ENCODE assay signal across 8 cellular contexts in genomic region chr19:45769821-45770191, GRCh38. TPM values are rescaled to one million over a fixed set of nuclear protein-coding genes. Genes with fewer than 3 reads are reported as not detected.
DNase-seq lines count a peak whose midpoint lies in the region; ATAC-seq and TF ChIP-seq lines count a peak whose summit lies in the region.

No MANE protein-coding gene starts in this region.

- TF ChIP-seq POLR2A in IMR-90 (IDR thresholded peaks at IDR 0.05; ENCODE audit: low read depth, low read length): no peak

- POLR2A ChIA-PET in IMR-90 (lab: Charles Lee; ENCODE audit: unreplicated experiment): interaction anchor here (0.6 to 1.0 kb wide), 5 partner anchors 13 to 56 kb away, joined by 3 to 11 read pairs (median 5); partner anchors contain the start of gene DMPK
- POLR2A ChIA-PET in activated CD4-positive, alpha-beta memory T cell treated with anti-CD3 and anti-CD28 coated beads for 36 hours (lab: Charles Lee): interaction anchor here (0.9 to 1.9 kb wide), 7 partner anchors 9 to 291 kb away, joined by 3 to 10 read pairs (median 4); partner anchors contain the start of genes FBXO46, IRF2BP1 and QPCTL

- H3K9me3 ChIP-seq in IMR-90 (ENCODE audit: control insufficient read depth, insufficient read depth, low read length) (no peaks in the 10 kb centered on the region), neural progenitor cell (ENCODE audit: low read depth) (no peaks in the 10 kb centered on the region)

- peak overlapping the region; percentile 84 for H2AK9ac ChIP-seq in IMR-90 (replicated peaks; ENCODE audit: low read depth, low read length, poor library complexity)

- DNase-seq in ELR (ENCODE audit: low read depth): peak; percentile 52
- peak; percentile 38 for DNase-seq in IMR-90
- DNase-seq in activated CD4-positive, alpha-beta memory T cell treated with anti-CD3 and anti-CD28 coated beads for 36 hours: no peak
- DNase-seq in fibroblast of gingiva (ENCODE audit: low read depth): peak; percentile 40
- DNase-seq in neural progenitor cell (ENCODE audit: low spot score): peak; percentile 73
- no peak for DNase-seq in HPDE6-E6E7 (ENCODE audit: extremely low spot score)
- DNase-seq in GM10266 (ENCODE audit: extremely low spot score): no peak

- in situ Hi-C loops in IMR-90 (cut with MboI; ENCODE audit: low sequenced_read_pairs): no loop called here

- no peak for ATAC-seq in IMR-90 (ENCODE audit: low read depth)
- ATAC-seq in GM18873 (IDR thresholded peaks at IDR 0.05; ENCODE audit: low FRiP score, unreplicated experiment): no peak

- no peak overlapping the region; the same call in 1 of the 2 replicates for H3K18ac ChIP-seq in IMR-90 (ENCODE audit: low read depth, low read length)

- TF ChIP-seq CTCF in IMR-90 (conservative IDR thresholded peaks at IDR 0.05; ENCODE audit: low read depth, low read length): no peak
- no peak for TF ChIP-seq CTCF in neural progenitor cell (IDR thresholded peaks at IDR 0.05)
- no peak for TF ChIP-seq CTCF in GM10266 (IDR thresholded peaks at IDR 0.05; ENCODE audit: control insufficient read depth, insufficient read depth, low read depth, missing control alignments)

- peak overlapping the region; percentile 75 for H3K9ac ChIP-seq in IMR-90 (ENCODE audit: low read depth, low read length)
- H3K9ac ChIP-seq in neural progenitor cell: no peak overlapping the region

- dilution Hi-C loops in IMR-90 (cut with HindIII; ENCODE audit: low sequenced_read_pairs, unreplicated experiment): no loop called here

- peak overlapping the region; percentile 38 for H3K14ac ChIP-seq in IMR-90 (replicated peaks; ENCODE audit: low read depth, low read length)

- peak overlapping the region; percentile 52; the same call in 1 of the 3 replicates for H2BK15ac ChIP-seq in IMR-90 (ENCODE audit: low read depth, low read length)

- peak overlapping the region; percentile 67 for H4K91ac ChIP-seq in IMR-90 (ENCODE audit: insufficient read depth, low read depth, low read length)

- intact Hi-C loops in IMR-90 (cut with micrococcal nuclease): loop anchor here (1.0 to 2.0 kb wide), 3 partner anchors 29 to 77 kb away; partner anchors contain the start of gene QPCTL
- intact Hi-C loops in activated CD4-positive, alpha-beta memory T cell treated with anti-CD3 and anti-CD28 coated beads for 36 hours (cut with micrococcal nuclease): loop anchor here (1.0 to 2.0 kb wide), 6 partner anchors 9 to 115 kb away; partner anchors contain the start of genes FBXO46 and SYMPK

- H4K8ac ChIP-seq in IMR-90 (ENCODE audit: low read depth in 2 of 2, low read length in 2 of 2): peak overlapping the region in 1 of 2 experiments; percentile 49; a peak in 2 of 4 replicates

- peak overlapping the region; percentile 21; the same call in 1 of the 2 replicates for H3K23ac ChIP-seq in IMR-90 (ENCODE audit: low read depth, low read length)

- H3K9me1 ChIP-seq in IMR-90 (ENCODE audit: insufficient read depth, low read length): no peaks in the 10 kb centered on the region; the same call in 1 of the 2 replicates

- H3K79me1 ChIP-seq in IMR-90 (ENCODE audit: low read depth in 1 of 2, low read length in 2 of 2): peaks cover 4 to 17% of the 10 kb centered on the region in 2 experiments; a peak in 1 of 4 replicates

- peak overlapping the region; percentile 48; the same call in 1 of the 2 replicates for H3K56ac ChIP-seq in IMR-90 (ENCODE audit: extremely low read depth, insufficient read depth, low read length)

- peak overlapping the region; percentile 18 for H3K27ac Mint-ChIP-seq in activated CD4-positive, alpha-beta memory T cell treated with anti-CD3 and anti-CD28 coated beads for 36 hours
- H3K27ac Mint-ChIP-seq in neural progenitor cell: peak overlapping the region; percentile 97

- peak overlapping the region; percentile 19; the same call in 1 of the 2 replicates for H4K5ac ChIP-seq in IMR-90 (ENCODE audit: low read depth, low read length)

- H3K4ac ChIP-seq in IMR-90 (ENCODE audit: low read depth, low read length): peak overlapping the region; percentile 74

- peak overlapping the region; percentile 94 for H2AFZ ChIP-seq in IMR-90 (replicated peaks; ENCODE audit: low read length, poor library complexity)
- H2AFZ ChIP-seq in neural progenitor cell (replicated peaks): no peak overlapping the region

- CTCF ChIA-PET in IMR-90 (lab: Yijun Ruan, JAX): interaction anchor here (0.6 to 3.0 kb wide), 9 partner anchors 13 to 77 kb away, joined by 3 to 24 read pairs (median 4); partner anchors contain the start of gene QPCTL
- CTCF ChIA-PET in activated CD4-positive, alpha-beta memory T cell treated with anti-CD3 and anti-CD28 coated beads for 36 hours (lab: Charles Lee): interaction anchor here (0.6 to 6.5 kb wide), 31 partner anchors 9 to 291 kb away, joined by 3 to 121 read pairs (median 5); partner anchors contain the start of genes DMPK, DMWD, FBXO46 and IRF2BP1

- 2% methylated on average over 16 of the region's 28 CpGs; no CpG with 5 or more reads in 1 of the 2 experiments for WGBS in IMR-90 (ENCODE audit: extremely low coverage in 2 of 2, insufficient read length in 1 of 2), 2 experiments

- peaks cover 10% of the 10 kb centered on the region for H3K4me1 Mint-ChIP-seq in activated CD4-positive, alpha-beta memory T cell treated with anti-CD3 and anti-CD28 coated beads for 36 hours (ENCODE audit: low read depth)
- peaks cover 17% of the 10 kb centered on the region for H3K4me1 Mint-ChIP-seq in neural progenitor cell

- H3K36me3 Mint-ChIP-seq in activated CD4-positive, alpha-beta memory T cell treated with anti-CD3 and anti-CD28 coated beads for 36 hours: peaks cover 3% of the 10 kb centered on the region
- H3K36me3 Mint-ChIP-seq in neural progenitor cell: peaks cover 8% of the 10 kb centered on the region

- H4K20me1 ChIP-seq in IMR-90 (ENCODE audit: insufficient read depth, low read length): peaks cover 12% of the 10 kb centered on the region
- H4K20me1 ChIP-seq in neural progenitor cell (ENCODE audit: low read depth): peaks cover 26% of the 10 kb centered on the region

- no peaks in the 10 kb centered on the region for H3K9me3 Mint-ChIP-seq in activated CD4-positive, alpha-beta memory T cell treated with anti-CD3 and anti-CD28 coated beads for 36 hours
- H3K9me3 Mint-ChIP-seq in neural progenitor cell: no peaks in the 10 kb centered on the region

- H3K36me3 ChIP-seq in IMR-90 (ENCODE audit: control insufficient read depth, insufficient read depth, low read length) (peaks cover 10% of the 10 kb centered on the region; the same call in 1 of the 2 replicates), neural progenitor cell (no peaks in the 10 kb centered on the region)

- H3K27ac ChIP-seq in IMR-90 (ENCODE audit: insufficient read depth, low read length): peak overlapping the region; percentile 89
- peak overlapping the region; percentile 86 for H3K27ac ChIP-seq in neural progenitor cell

- H3K4me1 ChIP-seq in IMR-90 (ENCODE audit: control insufficient read depth, insufficient read depth, low read length): peaks cover 13% of the 10 kb centered on the region
- peaks cover 21% of the 10 kb centered on the region for H3K4me1 ChIP-seq in neural progenitor cell

- peaks cover 12% of the 10 kb centered on the region for H3K27me3 Mint-ChIP-seq in activated CD4-positive, alpha-beta memory T cell treated with anti-CD3 and anti-CD28 coated beads for 36 hours
- H3K27me3 Mint-ChIP-seq in neural progenitor cell (ENCODE audit: insufficient read depth, low read depth): peaks cover 10% of the 10 kb centered on the region

- TF ChIP-seq RAD21 in IMR-90 (IDR thresholded peaks at IDR 0.05; ENCODE audit: low read length): no peak

- peak overlapping the region; percentile 83 for H3K4me2 ChIP-seq in IMR-90 (ENCODE audit: low read depth, low read length)
- peak overlapping the region; percentile 96 for H3K4me2 ChIP-seq in neural progenitor cell

- H3K4me3 Mint-ChIP-seq in activated CD4-positive, alpha-beta memory T cell treated with anti-CD3 and anti-CD28 coated beads for 36 hours: peak overlapping the region; percentile 78
- peak overlapping the region; percentile 97 for H3K4me3 Mint-ChIP-seq in neural progenitor cell

- peaks cover 25% of the 10 kb centered on the region for H3K79me2 ChIP-seq in neural progenitor cell (ENCODE audit: low read depth)

- peaks cover 54% of the 10 kb centered on the region for H3F3A ChIP-seq in neural progenitor cell (ENCODE audit: low read depth)

- H2BK20ac ChIP-seq in IMR-90 (ENCODE audit: low read depth, low read length): no peak overlapping the region

- BruUV-seq in IMR-90 (replicated peaks; lab: Mats Ljungman, UMichigan): TSS peak; percentile 85

- H2AK5ac ChIP-seq in IMR-90 (ENCODE audit: low read depth, low read length): peak overlapping the region; percentile 86

- H2BK120ac ChIP-seq in IMR-90 (ENCODE audit: low read depth, low read length): peak overlapping the region; percentile 4; the same call in 1 of the 2 replicates

- H3K27me3 ChIP-seq in IMR-90 (ENCODE audit: control insufficient read depth, insufficient read depth, low read length): no peaks in the 10 kb centered on the region
- H3K27me3 ChIP-seq in neural progenitor cell: no peaks in the 10 kb centered on the region

- H2BK5ac ChIP-seq in IMR-90 (ENCODE audit: low read depth, low read length, poor library complexity, severe bottlenecking): peak overlapping the region; percentile 64

- peak overlapping the region; percentile 33 for H3K4me3 ChIP-seq in IMR-90 (ENCODE audit: insufficient read depth, low read depth, low read length)
- peak overlapping the region; percentile 77 for H3K4me3 ChIP-seq in neural progenitor cell

RNA-seq across cellular contexts. Expression of gene SIX5, which starts 0.8 kb away (rescaled TPM):
- total RNA-seq in IMR-90 (2012; rRNA removed): 0.90 and 1.4 TPM in 2 replicates
- 15.5 TPM in 2 replicates for polyA plus RNA-seq in IMR-90 (2012; rRNA removed)
- polyA plus RNA-seq in IMR-90 (2012; cell fraction: cytosol; rRNA removed): 11.5 and 18.1 TPM in 2 replicates
- 24.5 and 68.5 TPM in 2 replicates for polyA plus RNA-seq in IMR-90 (2012; cell fraction: nucleus; rRNA removed; ENCODE audit: low replicate concordance)
- total RNA-seq in activated CD4-positive, alpha-beta memory T cell treated with anti-CD3 and anti-CD28 coated beads for 36 hours: 1 to 10 TPM; 2.3 to 2.4 TPM
- 8.1 and 50.8 TPM in 2 replicates for total RNA-seq in neural progenitor cell (ENCODE audit: low replicate concordance)

RNA-seq across cellular contexts. Expression of gene DMPK, which starts 12.5 kb away (rescaled TPM):
- total RNA-seq in IMR-90 (2012; rRNA removed): 7.9 and 10.0 TPM in 2 replicates
- 48.5 and 50.7 TPM in 2 replicates for polyA plus RNA-seq in IMR-90 (2012; rRNA removed)
- polyA plus RNA-seq in IMR-90 (2012; cell fraction: cytosol; rRNA removed): 39.1 and 50.8 TPM in 2 replicates
- 395 and 718 TPM in 2 replicates for polyA plus RNA-seq in IMR-90 (2012; cell fraction: nucleus; rRNA removed; ENCODE audit: low replicate concordance)
- total RNA-seq in activated CD4-positive, alpha-beta memory T cell treated with anti-CD3 and anti-CD28 coated beads for 36 hours: 10 to 100 TPM; 10.7 to 11.0 TPM
- total RNA-seq in neural progenitor cell (ENCODE audit: low replicate concordance): 5.5 and 33.2 TPM in 2 replicates

RNA-seq across cellular contexts. Expression of gene DMWD, which starts 22.8 kb away (rescaled TPM):
- 9.7 and 10.0 TPM in 2 replicates for total RNA-seq in IMR-90 (2012; rRNA removed)
- 28.5 and 33.1 TPM in 2 replicates for polyA plus RNA-seq in IMR-90 (2012; rRNA removed)
- polyA plus RNA-seq in IMR-90 (2012; cell fraction: cytosol; rRNA removed): 16.5 and 25.3 TPM in 2 replicates
- polyA plus RNA-seq in IMR-90 (2012; cell fraction: nucleus; rRNA removed; ENCODE audit: low replicate concordance): 159 and 263 TPM in 2 replicates
- total RNA-seq in activated CD4-positive, alpha-beta memory T cell treated with anti-CD3 and anti-CD28 coated beads for 36 hours: 10 to 100 TPM; 43.1 to 45.8 TPM
- 22.8 and 50.3 TPM in 2 replicates for total RNA-seq in neural progenitor cell (ENCODE audit: low replicate concordance)

RNA-seq across cellular contexts. Expression of gene MEIOSIN, which starts 36.6 kb away (rescaled TPM):
- total RNA-seq in IMR-90 (2012; rRNA removed): not detected in 2 replicates
- not detected in 2 replicates for polyA plus RNA-seq in IMR-90 (2012; rRNA removed)
- polyA plus RNA-seq in IMR-90 (2012; cell fraction: cytosol; rRNA removed): not detected in 2 replicates
- polyA plus RNA-seq in IMR-90 (2012; cell fraction: nucleus; rRNA removed; ENCODE audit: low replicate concordance): not detected in 2 replicates
- total RNA-seq in activated CD4-positive, alpha-beta memory T cell treated with anti-CD3 and anti-CD28 coated beads for 36 hours: not detected
- total RNA-seq in neural progenitor cell (ENCODE audit: low replicate concordance): 0.06 TPM in 1 of 2 replicates, not detected in the other

RNA-seq across cellular contexts. Expression of gene FBXO46, which starts 39.1 kb away (rescaled TPM):
- total RNA-seq in IMR-90 (2012; rRNA removed) (2.2 and 3.0 TPM in 2 replicates), neural progenitor cell (ENCODE audit: low replicate concordance) (7.5 and 21.3 TPM in 2 replicates)
- polyA plus RNA-seq in IMR-90 (2012; rRNA removed): 6.8 and 7.0 TPM in 2 replicates
- 4.4 and 7.9 TPM in 2 replicates for polyA plus RNA-seq in IMR-90 (2012; cell fraction: cytosol; rRNA removed)
- 15.3 and 29.9 TPM in 2 replicates for polyA plus RNA-seq in IMR-90 (2012; cell fraction: nucleus; rRNA removed; ENCODE audit: low replicate concordance)
- 10 to 100 TPM; 26.1 to 29.4 TPM for total RNA-seq in activated CD4-positive, alpha-beta memory T cell treated with anti-CD3 and anti-CD28 coated beads for 36 hours

Comparison
In these comparisons a context has a peak if more than half of its experiments do, and no peak if none do; other contexts are left out.
1. DNase-seq: peak in ELR (single experiment), IMR-90 (single experiment), fibroblast of gingiva (single experiment) and neural progenitor cell (single experiment); none in activated CD4-positive, alpha-beta memory T cell treated with anti-CD3 and anti-CD28 coated beads for 36 hours (single experiment), HPDE6-E6E7 (single experiment) and GM10266 (single experiment).